Comparison of ENCODE assay signal across 18 cellular contexts in genomic region chr12:117298191-117298590, GRCh38.
DNase-seq lines count a peak whose midpoint lies in the region; TF ChIP-seq lines count a peak whose summit lies in the region.
"Had no signal": no experiment of that assay in that cellular context is flagged by ENCODE, and none has a peak within 500 bp of the region (broad histone marks: within the 10 kb centered on the region; RNA-seq: fewer than 3 reads in every experiment).

No MANE protein-coding gene starts in this region.

- no peak overlapping the region for H3K14ac ChIP-seq in trophoblast cell (ENCODE audit: low read length)

- POLR2A ChIA-PET in RWPE1 (lab: Yijun Ruan, JAX; ENCODE audit: low non-redundant PET), result interaction anchor here (0.8 kb wide), 1 partner anchor 8 kb away, joined by 3 read pairs; no protein-coding TSS in a partner anchor

- DNase-seq in RWPE1 (ENCODE audit: low spot score), result no peak
- no peak for DNase-seq in nephron progenitor cell
- DNase-seq in trophoblast cell, result no peak
- DNase-seq in activated CD4-positive, alpha-beta T cell treated with anti-CD3 and anti-CD28 coated beads, Interleukin-2, amount 10 ng/mL, durations not matched to agents 24 days and 14 days, result no peak
- DNase-seq in stimulated activated naive CD4-positive, alpha-beta T cell (lab: John Stamatoyannopoulos, UW), result no peak
- no peak for DNase-seq in NCI-H2171 treated with DMSO at 0.1 percent for 48 hours (lab: John Stamatoyannopoulos, UW)
- DNase-seq: AML-193; Caco-2; Calu3; CD4-positive, alpha-beta T cell; CD8-positive, alpha-beta T cell; DMS79 treated with DMSO at 0.1 percent for 48 hours; GF-D8 had no signal

- no peak overlapping the region for H2AFZ ChIP-seq in trophoblast cell (ENCODE audit: insufficient read depth, low read length, poor library complexity)

- TF ChIP-seq CTCF in RWPE1 (conservative IDR thresholded peaks at IDR 0.05; ENCODE audit: low read depth) (no peak), nephron progenitor cell (IDR thresholded peaks at IDR 0.05) (no peak)

- H3K23ac ChIP-seq in trophoblast cell (ENCODE audit: low read length), result no peak overlapping the region

- H3K4ac ChIP-seq in trophoblast cell (ENCODE audit: low read depth, low read length), result no peak overlapping the region

- H3K9ac ChIP-seq in trophoblast cell (ENCODE audit: low read length), result no peak overlapping the region
- H3K9ac ChIP-seq: BLaER1 treated with 17β-estradiol and CSF1 and Interleukin-3, amounts not matched to agents 10 nM and 100 nM had no signal

- intact Hi-C loops in activated CD4-positive, alpha-beta T cell treated with anti-CD3 and anti-CD28 coated beads, Interleukin-2, amount 10 ng/mL, durations not matched to agents 24 days and 14 days (cut with micrococcal nuclease), result no loop called here

- peaks cover 57% of the 10 kb centered on the region for H3K27me3 Mint-ChIP-seq in nephron progenitor cell (ENCODE audit: low read depth, poor library complexity)
- H3K27me3 Mint-ChIP-seq in activated CD4-positive, alpha-beta T cell treated with anti-CD3 and anti-CD28 coated beads, Interleukin-2, amount 10 ng/mL, durations not matched to agents 24 days and 14 days, result peaks cover 6% of the 10 kb centered on the region

- no CpG with 5 or more reads among the region's 7 CpGs for WGBS in trophoblast cell (ENCODE audit: extremely low coverage, insufficient coverage, insufficient read length)

- H4K8ac ChIP-seq in trophoblast cell (ENCODE audit: low read depth, low read length), result no peak overlapping the region

- H4K91ac ChIP-seq in trophoblast cell (ENCODE audit: low read depth, low read length), result no peak overlapping the region

- H3K4me3 Mint-ChIP-seq in nephron progenitor cell, result no peak overlapping the region
- no peak overlapping the region for H3K4me3 Mint-ChIP-seq in activated CD4-positive, alpha-beta T cell treated with anti-CD3 and anti-CD28 coated beads, Interleukin-2, amount 10 ng/mL, durations not matched to agents 24 days and 14 days
- H3K4me3 Mint-ChIP-seq: B cell; CD4-positive, alpha-beta T cell; CD8-positive, alpha-beta T cell had no signal

- H3K36me3 ChIP-seq in trophoblast cell (ENCODE audit: control insufficient read depth in 1 of 2, insufficient read depth in 2 of 2, low read length in 2 of 2), result no peaks in the 10 kb centered on the region
- H3K36me3 ChIP-seq: BLaER1 treated with 17β-estradiol and CSF1 and Interleukin-3, amounts not matched to agents 10 nM and 100 nM had no signal

- no peak overlapping the region for H2BK12ac ChIP-seq in trophoblast cell (ENCODE audit: low read length)

- no peak overlapping the region for H3K4me2 ChIP-seq in trophoblast cell (ENCODE audit: low read length)
- H3K4me2 ChIP-seq: A549; BLaER1 treated with 17β-estradiol and CSF1 and Interleukin-3, amounts not matched to agents 10 nM and 100 nM had no signal

- no peak overlapping the region for H4K12ac ChIP-seq in trophoblast cell (ENCODE audit: low read depth, low read length)

- no peaks in the 10 kb centered on the region for H3K36me3 Mint-ChIP-seq in nephron progenitor cell (ENCODE audit: low read depth)
- H3K36me3 Mint-ChIP-seq in activated CD4-positive, alpha-beta T cell treated with anti-CD3 and anti-CD28 coated beads, Interleukin-2, amount 10 ng/mL, durations not matched to agents 24 days and 14 days (ENCODE audit: low read depth), result no peaks in the 10 kb centered on the region
- H3K36me3 Mint-ChIP-seq: CD8-positive, alpha-beta T cell had no signal

- CTCF ChIA-PET in RWPE1 (lab: Yijun Ruan, JAX), result interaction anchor here (0.6 kb wide), 1 partner anchor 674 kb away, joined by 3 read pairs; no protein-coding TSS in a partner anchor

- no peaks in the 10 kb centered on the region for H3K27me3 ChIP-seq in trophoblast cell (ENCODE audit: insufficient read depth, low read length)
- H3K27me3 ChIP-seq: BLaER1 treated with 17β-estradiol and CSF1 and Interleukin-3, amounts not matched to agents 10 nM and 100 nM had no signal

- H3K27ac ChIP-seq in RWPE1, result peak overlapping the region; percentile 10
- no peak overlapping the region for H3K27ac ChIP-seq in trophoblast cell (ENCODE audit: low read depth, low read length)
- H3K27ac ChIP-seq: 22Rv1; A549; BLaER1 treated with 17β-estradiol and CSF1 and Interleukin-3, amounts not matched to agents 10 nM and 100 nM; C4-2B had no signal

- no peak overlapping the region for H2BK5ac ChIP-seq in trophoblast cell (ENCODE audit: low read depth, low read length, poor library complexity)

- H3K4me3 ChIP-seq in trophoblast cell (ENCODE audit: low read depth, low read length), result peak overlapping the region; percentile 13
- H3K4me3 ChIP-seq: A549; BLaER1 treated with 17β-estradiol and CSF1 and Interleukin-3, amounts not matched to agents 10 nM and 100 nM had no signal

- H2AK5ac ChIP-seq in trophoblast cell (ENCODE audit: low read length), result no peak overlapping the region

- no peaks in the 10 kb centered on the region for H3K79me1 ChIP-seq in trophoblast cell (ENCODE audit: low read length)

- H3K4me1 Mint-ChIP-seq in nephron progenitor cell, result peaks cover 6% of the 10 kb centered on the region
- no peaks in the 10 kb centered on the region for H3K4me1 Mint-ChIP-seq in activated CD4-positive, alpha-beta T cell treated with anti-CD3 and anti-CD28 coated beads, Interleukin-2, amount 10 ng/mL, durations not matched to agents 24 days and 14 days
- H3K4me1 Mint-ChIP-seq: B cell had no signal

- no peak overlapping the region for H3K18ac ChIP-seq in trophoblast cell (ENCODE audit: low read length)

- no peaks in the 10 kb centered on the region for H3K79me2 ChIP-seq in trophoblast cell (ENCODE audit: control insufficient read depth, insufficient read depth, low read length, poor library complexity)

- peaks cover 13% of the 10 kb centered on the region for H3K9me3 Mint-ChIP-seq in nephron progenitor cell
- H3K9me3 Mint-ChIP-seq in activated CD4-positive, alpha-beta T cell treated with anti-CD3 and anti-CD28 coated beads, Interleukin-2, amount 10 ng/mL, durations not matched to agents 24 days and 14 days, result no peaks in the 10 kb centered on the region
- H3K9me3 Mint-ChIP-seq: CD4-positive, alpha-beta T cell; CD8-positive, alpha-beta T cell had no signal

- no peak overlapping the region for H2BK120ac ChIP-seq in trophoblast cell (ENCODE audit: insufficient read depth, low read length, poor library complexity)

- H3K27ac Mint-ChIP-seq in nephron progenitor cell, result peak overlapping the region; percentile 16
- H3K27ac Mint-ChIP-seq in activated CD4-positive, alpha-beta T cell treated with anti-CD3 and anti-CD28 coated beads, Interleukin-2, amount 10 ng/mL, durations not matched to agents 24 days and 14 days, result no peak overlapping the region
- H3K27ac Mint-ChIP-seq: B cell; CD4-positive, alpha-beta T cell; CD8-positive, alpha-beta T cell had no signal

- H3K9me3 ChIP-seq in trophoblast cell (ENCODE audit: insufficient read depth, low read depth, low read length), result peaks cover 2% of the 10 kb centered on the region
- H3K9me3 ChIP-seq: Caco-2 had no signal

- no peaks in the 10 kb centered on the region for H3K4me1 ChIP-seq in trophoblast cell (ENCODE audit: control insufficient read depth in 1 of 2, insufficient read depth in 2 of 2, low read length in 2 of 2)
- H3K4me1 ChIP-seq: A549, Caco-2 had no signal
